ENCODE assay signal across 7 cellular contexts in genomic region chr7:35985126-35985754, GRCh38.
DNase-seq lines count a peak whose midpoint lies in the region; ATAC-seq, FAIRE-seq and TF ChIP-seq lines count a peak whose summit lies in the region.

No MANE protein-coding gene starts in this region.

- intact Hi-C loops in K562 (cut with micrococcal nuclease), result loop anchor here (1.0 to 5.0 kb wide), 3 partner anchors 142 to 334 kb away; no protein-coding TSS in a partner anchor

- H3K4me1 ChIP-seq in K562 (replicated peaks in 1 of 2; ENCODE audit: control insufficient read depth in 2 of 2, insufficient read depth in 2 of 2, low read length in 2 of 2), result peaks cover 0 to 5% of the 10 kb centered on the region in 2 experiments; a peak in 2 of 5 replicates

- H3K9me3 ChIP-seq in K562 (replicated peaks; ENCODE audit: control insufficient read depth, insufficient read depth, low read depth, low read length), result no peaks in the 10 kb centered on the region

- H3K4me3 ChIP-seq in K562, result no peak overlapping the region

- 2% methylated on average over 7 of the region's 7 CpGs for WGBS in K562 (ENCODE audit: insufficient coverage, low coverage, missing lambda C conversion rate)

- H3K27me3 ChIP-seq in K562 (ENCODE audit: control insufficient read depth in 2 of 2, insufficient read depth in 2 of 2, low read length in 2 of 2), result peaks cover 18 to 59% of the 10 kb centered on the region in 2 experiments

- no peak overlapping the region for H3K27ac ChIP-seq in K562 (ENCODE audit: extremely low read depth, low read depth, low read length)

- H2AFZ ChIP-seq in K562 (ENCODE audit: low read depth, low read length), result no peak overlapping the region

- no peak for TF ChIP-seq POLR2A in K562 (conservative IDR thresholded peaks at IDR 0.05)

- no peak overlapping the region for H3K9ac ChIP-seq in K562 (ENCODE audit: insufficient read depth in 1 of 2, low read depth in 2 of 2, low read length in 2 of 2)

- H3K36me3 ChIP-seq in K562 (ENCODE audit: control insufficient read depth, insufficient read depth, low read length), result no peaks in the 10 kb centered on the region

- BruUV-seq in K562 (replicated peaks; lab: Mats Ljungman, UMichigan), result no TSS peak

- CTCF ChIA-PET in K562 (lab: Yijun Ruan, JAX; ENCODE audit: low intra/inter-chr PET ratio), result interaction anchor here (0.6 to 5.2 kb wide), 6 partner anchors 304 to 1196 kb away, joined by 3 to 58 read pairs (median 4); no protein-coding TSS in a partner anchor

- no peak overlapping the region for H3K4me2 ChIP-seq in K562 (ENCODE audit: insufficient read depth, low read length)

- H3K9me1 ChIP-seq in K562 (ENCODE audit: control insufficient read depth, insufficient read depth, low read length), result no peaks in the 10 kb centered on the region

- TF ChIP-seq CTCF in GM13976 (IDR thresholded peaks at IDR 0.05; ENCODE audit: borderline replicate concordance, control extremely low read depth, extremely low read depth, insufficient read depth, missing control alignments) (peak; percentile 82), K562 (IDR thresholded peaks at IDR 0.05 in 2 of 3, conservative IDR thresholded peaks at IDR 0.05 in 1 of 3; ENCODE audit: insufficient read depth in 2 of 3, low read depth in 1 of 3, low read length in 3 of 3) (peak; percentile 86 to 93 (median 90))

- DNase-seq in GM13976 (ENCODE audit: low spot score) (peak; percentile 84), NCI-H2081 (lab: John Stamatoyannopoulos, UW) (peak; percentile 80 to 82), UCSD-AML1 (lab: John Stamatoyannopoulos, UW; ENCODE audit: unreplicated experiment) (peak; percentile 48), K562 (ENCODE audit: extremely low read depth in 1 of 4, low spot score in 3 of 4) (peak; percentile 70 to 74 (median 72)), iPS-NIHi11 (ENCODE audit: low spot score) (peak; percentile 85)
- DNase-seq in stimulated activated CD4-positive, alpha-beta T cell treated with anti-CD3 and anti-CD28 coated beads, Interleukin-12 subunit alpha, Interleukin-12 subunit beta, amount 100 ng/mL, for 48 hours (ENCODE audit: low read depth in 2 of 3, low spot score in 1 of 3), result peak; percentile 52 to 64 (median 60)

- ATAC-seq in HG02852 (IDR thresholded peaks at IDR 0.05; ENCODE audit: unreplicated experiment) (peak; percentile 88), K562 (peak; percentile 99)

- in situ Hi-C loops in GM13976 (cut with MboI; ENCODE audit: low sequenced_read_pairs, unreplicated experiment), result no loop called here
- in situ Hi-C loops in K562 (cut with MboI), result loop anchor here (5.0 kb wide), 1 partner anchor 307 kb away; no protein-coding TSS in a partner anchor

- TF ChIP-seq EP300 in K562 (IDR thresholded peaks at IDR 0.05; ENCODE audit: low read length), result no peak

- peak; percentile 98 for TF ChIP-seq RAD21 in K562 (CRISPR knock-in tag; conservative IDR thresholded peaks at IDR 0.05 in 1 of 2, IDR thresholded peaks at IDR 0.05 in 1 of 2)

- FAIRE-seq in K562 (lab: Jason Lieb, UNC), result peak; percentile 68

- POLR2A ChIA-PET in K562 (lab: Yijun Ruan, JAX), result interaction anchor here (0.7 kb wide), 2 partner anchors 307 to 364 kb away, joined by 3 to 4 read pairs; no protein-coding TSS in a partner anchor

- H4K20me1 ChIP-seq in K562 (replicated peaks; ENCODE audit: control insufficient read depth, insufficient read depth, low read length), result no peaks in the 10 kb centered on the region

- no peaks in the 10 kb centered on the region for H3K79me2 ChIP-seq in K562 (ENCODE audit: control insufficient read depth, insufficient read depth, low read length)

TF ChIP-seq in K562, 482 proteins besides CTCF, POLR2A, EP300 and RAD21:
- no peak for TF ChIP-seq RFX5 (IDR thresholded peaks at IDR 0.05; ENCODE audit: low read depth, low read length)
- peak; percentile 68; the same call in 1 of the 2 replicates for TF ChIP-seq TFAP4 (CRISPR knock-in tag; IDR thresholded peaks at IDR 0.05; ENCODE audit: borderline replicate concordance)
- TF ChIP-seq CC2D1A (IDR thresholded peaks at IDR 0.05), result 0 out of 2 replicates have a peak, but pooled peaks have one; percentile 39
- no peak for TF ChIP-seq ZNF695 (CRISPR knock-in tag; IDR thresholded peaks at IDR 0.05)
- TF ChIP-seq FOXO4 (CRISPR knock-in tag; IDR thresholded peaks at IDR 0.05), result no peak
- TF ChIP-seq NBN (IDR thresholded peaks at IDR 0.05; ENCODE audit: low read depth), result no peak
- peak; percentile 86; the same call in 1 of the 2 replicates for TF ChIP-seq STAG1 (CRISPR knock-in tag; IDR thresholded peaks at IDR 0.05; ENCODE audit: borderline replicate concordance)
- peak in 1 of 3 experiments; percentile 39 for TF ChIP-seq YY1 (IDR thresholded peaks at IDR 0.05; ENCODE audit: borderline replicate concordance in 1 of 3, control insufficient read depth in 1 of 3, extremely low read depth in 1 of 3, insufficient read depth in 3 of 3, insufficient read length in 1 of 3, insufficient replicate concordance in 2 of 3, low read depth in 1 of 3, low read length in 2 of 3)
- TF ChIP-seq CSDE1 (IDR thresholded peaks at IDR 0.05), result no peak
- peak; percentile 97 for TF ChIP-seq SMC3 (conservative IDR thresholded peaks at IDR 0.05; ENCODE audit: insufficient read depth, low read depth, low read length)
- 0 out of 2 replicates have a peak, but pooled peaks have one; percentile 5 for TF ChIP-seq JUND (IDR thresholded peaks at IDR 0.05; ENCODE audit: borderline replicate concordance, low read depth, low read length)
- TF ChIP-seq JUND (tag; IDR thresholded peaks at IDR 0.05; ENCODE audit: borderline replicate concordance, low read depth, low read length), result no peak
- peak; percentile 92 for TF ChIP-seq ARID2 (IDR thresholded peaks at IDR 0.05)
- TF ChIP-seq DEAF1 (CRISPR knock-in tag; IDR thresholded peaks at IDR 0.05), result peak; percentile 96
- TF ChIP-seq MIER1 (IDR thresholded peaks at IDR 0.05; ENCODE audit: low read depth), result no peak
- peak; percentile 44; the same call in 1 of the 2 replicates for TF ChIP-seq RB1 (IDR thresholded peaks at IDR 0.05; ENCODE audit: low read depth)
